ENCODE assay signal across 21 cellular contexts in the genomic region with DNA sequence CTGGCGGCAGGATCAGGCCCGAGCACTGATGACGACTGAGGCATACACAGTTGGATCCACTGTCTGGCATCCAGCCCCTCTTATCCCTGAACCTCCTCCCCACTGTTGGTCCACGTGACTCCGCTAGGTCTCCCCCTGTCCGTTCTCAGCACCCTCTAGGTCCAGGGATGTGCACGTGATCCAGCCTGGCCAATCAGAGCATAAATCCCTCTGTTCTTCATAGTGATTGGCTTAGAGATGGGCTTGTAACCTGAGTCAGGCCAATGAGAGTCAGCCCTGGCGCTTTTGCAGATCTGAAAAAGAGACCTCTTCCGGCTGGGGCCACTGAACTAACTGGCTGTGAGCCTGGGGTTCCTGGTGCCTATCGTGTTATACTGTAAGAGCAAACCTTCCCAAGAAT. TPM values are rescaled to one million over a fixed set of nuclear protein-coding genes. Genes with fewer than 3 reads are reported as not detected.
DNase-seq lines count a peak whose midpoint lies in the region; ATAC-seq, FAIRE-seq and TF ChIP-seq lines count a peak whose summit lies in the region.
"Had no signal": no experiment of that assay in that cellular context is flagged by ENCODE, and none has a peak within 500 bp of the region (broad histone marks: within the 10 kb centered on the region; RNA-seq: fewer than 3 reads in every experiment).

No MANE protein-coding gene starts in this region.

- no peak overlapping the region for H3K56ac ChIP-seq in H1 (replicated peaks; ENCODE audit: insufficient read length, low read depth, low read length)

- FAIRE-seq in H1 (lab: Jason Lieb, UNC) = no peak
- FAIRE-seq: GM19239 had no signal

- TF ChIP-seq CTCF in A673 (conservative IDR thresholded peaks at IDR 0.05; ENCODE audit: low read depth, low read length) = no peak
- TF ChIP-seq CTCF in H1 (IDR thresholded peaks at IDR 0.05; ENCODE audit: control extremely low read depth in 1 of 3, insufficient read depth in 1 of 3, low read depth in 1 of 3, low read length in 3 of 3) = no peak
- TF ChIP-seq CTCF in mesothelial cell of epicardium (IDR thresholded peaks at IDR 0.05; ENCODE audit: unreplicated experiment) = no peak

- H2BK120ac ChIP-seq in H1 (replicated peaks; ENCODE audit: low read depth, low read length) = no peak overlapping the region

- POLR2A ChIA-PET in A673 (lab: Charles Lee; ENCODE audit: low non-redundant PET) (interaction anchor here (0.5 kb wide), 1 partner anchor 358 kb away, joined by 5 read pairs; no protein-coding TSS in a partner anchor), H1 (lab: Charles Lee; ENCODE audit: partially characterized antibody) (interaction anchor here (0.7 kb wide), 1 partner anchor 143 kb away, joined by 3 read pairs; no protein-coding TSS in a partner anchor)

- no peak overlapping the region for H3K18ac ChIP-seq in H1 (ENCODE audit: extremely low read depth, low read length)

- H3K36me3 Mint-ChIP-seq in mesothelial cell of epicardium = no peaks in the 10 kb centered on the region
- H3K36me3 Mint-ChIP-seq: CD8-positive, alpha-beta T cell had no signal

- no peak overlapping the region for H2BK5ac ChIP-seq in H1 (ENCODE audit: low read depth, low read length)

- H2AFZ ChIP-seq in H1 (ENCODE audit: low read length) = no peak overlapping the region

- H3K23ac ChIP-seq in H1 (ENCODE audit: insufficient read length) = no peak overlapping the region

- no peaks in the 10 kb centered on the region for H3K9me3 Mint-ChIP-seq in mesothelial cell of epicardium
- H3K9me3 Mint-ChIP-seq: CD8-positive, alpha-beta T cell; stimulated activated naive CD8-positive, alpha-beta T cell treated with anti-CD3 and anti-CD28 coated beads, Interleukin-15, amount 100 ng/mL, for 72 hours had no signal

- H2AK5ac ChIP-seq in H1 (ENCODE audit: low read depth, low read length) = no peak overlapping the region

- no peak overlapping the region; the same call in 1 of the 2 replicates for H4K8ac ChIP-seq in H1 (ENCODE audit: extremely low read depth, insufficient read depth, low read length)

- no peak overlapping the region for H2BK15ac ChIP-seq in H1 (ENCODE audit: low read length)

- no peak for TF ChIP-seq RAD21 in H1 (IDR thresholded peaks at IDR 0.05 in 1 of 2, conservative IDR thresholded peaks at IDR 0.05 in 1 of 2; ENCODE audit: low read depth in 2 of 2, low read length in 2 of 2)

- H3K4me3 ChIP-seq in A673 (ENCODE audit: low read depth, low read length, poor library complexity, severe bottlenecking) (no peak overlapping the region), H7 (ENCODE audit: insufficient read depth, low read depth, low read length) (no peak overlapping the region), H1 (ENCODE audit: extremely low read depth in 1 of 4, insufficient read depth in 2 of 4, low read depth in 3 of 4, low read length in 4 of 4) (no peak overlapping the region)
- H3K4me3 ChIP-seq: cardiac muscle cell had no signal

- 75% methylated on average over 10 of the region's 10 CpGs; no CpG with 5 or more reads in 1 of the 2 experiments for WGBS in H1 (ENCODE audit: extremely low coverage in 1 of 2, insufficient coverage in 1 of 2, insufficient read length in 1 of 2, insufficient replicate concordance in 2 of 2, low coverage in 1 of 2, low lambda C conversion rate in 2 of 2, missing lambda C conversion rate in 1 of 2), 2 experiments

- no peaks in the 10 kb centered on the region for H3K79me2 ChIP-seq in H1 (ENCODE audit: control insufficient read depth in 1 of 2, insufficient read depth in 2 of 2, low read length in 2 of 2)

- H3K4me2 ChIP-seq in H1 (ENCODE audit: insufficient read depth in 1 of 2, low read depth in 2 of 2, low read length in 2 of 2) = no peak overlapping the region

- H3K36me3 ChIP-seq in A673 (ENCODE audit: insufficient read depth, low read length, poor library complexity, severe bottlenecking) (no peaks in the 10 kb centered on the region), H7 (replicated peaks; ENCODE audit: control insufficient read depth, insufficient read depth, low read length) (no peaks in the 10 kb centered on the region), H1 (ENCODE audit: control insufficient read depth in 2 of 4, insufficient read depth in 4 of 4, low read length in 3 of 4) (no peaks in the 10 kb centered on the region)
- H3K36me3 ChIP-seq: cardiac muscle cell had no signal

- ATAC-seq in GM21528 (IDR thresholded peaks at IDR 0.05; ENCODE audit: low FRiP score, unreplicated experiment) = no peak
- ATAC-seq: CD8-positive, alpha-beta T cell; stimulated activated naive CD8-positive, alpha-beta T cell treated with anti-CD3 and anti-CD28 coated beads, Interleukin-15, amount 100 ng/mL, for 72 hours had no signal

- H3K27ac Mint-ChIP-seq in mesothelial cell of epicardium = no peak overlapping the region
- H3K27ac Mint-ChIP-seq: CD8-positive, alpha-beta T cell; stimulated activated naive CD8-positive, alpha-beta T cell treated with anti-CD3 and anti-CD28 coated beads, Interleukin-15, amount 100 ng/mL, for 72 hours had no signal

- H3K27ac ChIP-seq in A673 (ENCODE audit: low read depth, low read length, poor library complexity, severe bottlenecking) = no peak overlapping the region
- H3K27ac ChIP-seq in H1 (ENCODE audit: low read depth, low read length) = no peak overlapping the region
- H3K27ac ChIP-seq: cardiac muscle cell had no signal

- H3K4me1 ChIP-seq in A673 (ENCODE audit: insufficient read depth, low read length, poor library complexity, severe bottlenecking) = no peaks in the 10 kb centered on the region
- peaks cover 0 to 4% (median 3%) of the 10 kb centered on the region in 4 experiments; a peak in 5 of 7 replicates for H3K4me1 ChIP-seq in H1 (replicated peaks in 1 of 4; ENCODE audit: control insufficient read depth in 3 of 4, insufficient read depth in 4 of 4, low read length in 3 of 4)

- no peak overlapping the region for H3K4ac ChIP-seq in H1 (replicated peaks; ENCODE audit: insufficient read length, low read depth, low read length)

- H2BK20ac ChIP-seq in H1 (ENCODE audit: low read length) = no peak overlapping the region

- no peak overlapping the region for H4K91ac ChIP-seq in H1 (replicated peaks; ENCODE audit: insufficient read length, low read length)

- peaks cover 6% of the 10 kb centered on the region for H3K27me3 Mint-ChIP-seq in mesothelial cell of epicardium (ENCODE audit: low read depth)

- H3K9me3 ChIP-seq in A673 (ENCODE audit: low read depth, low read length, poor library complexity, severe bottlenecking) (no peaks in the 10 kb centered on the region), H1 (ENCODE audit: insufficient read depth in 2 of 2, low read depth in 1 of 2, low read length in 1 of 2) (no peaks in the 10 kb centered on the region)

- DNase-seq in A673 (ENCODE audit: low spot score) (peak; percentile 22), H7 (peak; percentile 90), RPMI7951 (ENCODE audit: low read depth) (peak; percentile 18), H1 (ENCODE audit: low read depth in 1 of 2, low spot score in 2 of 2) (no peak), mesothelial cell of epicardium (ENCODE audit: low spot score in 2 of 2, unreplicated experiment in 2 of 2) (no peak), NCI-H1417 treated with DMSO at 0.1 percent for 48 hours (lab: John Stamatoyannopoulos, UW) (no peak)
- no peak for DNase-seq in effector CD8-positive, alpha-beta T cell (lab: John Stamatoyannopoulos, UW)
- DNase-seq: ACHN; activated CD4-positive, alpha-beta T cell treated with anti-CD3 and anti-CD28 coated beads for 48 hours; activated CD8-positive, alpha-beta memory T cell treated with anti-CD3 and anti-CD28 coated beads, Interleukin-2, amount 50 U/mL, for 4 hours; activated effector memory CD4-positive, alpha-beta T cell treated with anti-CD3 and anti-CD28 coated beads, Interleukin-2, amount 50 U/mL, for 16 hours; DMS79; NCI-H2029; NCI-H510A; SIG-M5; stimulated activated CD4-positive, alpha-beta T cell treated with anti-CD3 and anti-CD28 coated beads, Interleukin-2, amount 100 ng/mL, for 24 hours; stimulated activated naive CD8-positive, alpha-beta T cell treated with anti-CD3 and anti-CD28 coated beads, Interleukin-15, amount 100 ng/mL, for 72 hours had no signal

- no TSS peak for BruUV-seq in A673 (replicated peaks; lab: Mats Ljungman, UMichigan)

- H3K4me1 Mint-ChIP-seq in mesothelial cell of epicardium = peaks cover 2% of the 10 kb centered on the region

- TF ChIP-seq POLR2A in H1 (IDR thresholded peaks at IDR 0.05; ENCODE audit: control extremely low read depth in 1 of 2, low read depth in 2 of 2, low read length in 2 of 2) = no peak

- CTCF ChIA-PET in A673 (lab: Charles Lee) = no interaction called here
- CTCF ChIA-PET in H1 (lab: Charles Lee; ENCODE audit: partially characterized antibody) = interaction anchor here (0.7 to 4.6 kb wide), 12 partner anchors 9 to 401 kb away, joined by 3 to 56 read pairs (median 11); no protein-coding TSS in a partner anchor

- no peak for TF ChIP-seq EP300 in H1 (IDR thresholded peaks at IDR 0.05; ENCODE audit: borderline replicate concordance in 1 of 2, low read depth in 2 of 2, low read length in 2 of 2)

- intact Hi-C loops in A673 (cut with micrococcal nuclease; ENCODE audit: unreplicated experiment) = loop anchor here (2.0 kb wide), 2 partner anchors 359 to 555 kb away; no protein-coding TSS in a partner anchor

- no peaks in the 10 kb centered on the region for H4K20me1 ChIP-seq in H1 (replicated peaks in 1 of 2; ENCODE audit: control insufficient read depth in 1 of 2, insufficient read depth in 2 of 2, low read length in 2 of 2)

- no peak overlapping the region for H3K9ac ChIP-seq in H1 (replicated peaks in 1 of 4; ENCODE audit: extremely low read depth in 1 of 4, low read depth in 3 of 4, low read length in 3 of 4)

- H3K79me1 ChIP-seq in H1 (ENCODE audit: low read depth, low read length) = no peaks in the 10 kb centered on the region

- H2BK12ac ChIP-seq in H1 (ENCODE audit: low read depth, low read length) = no peak overlapping the region

- H3K23me2 ChIP-seq in H1 (ENCODE audit: low read depth, low read length) = no peaks in the 10 kb centered on the region

- H3K27me3 ChIP-seq in A673 (replicated peaks; ENCODE audit: insufficient read depth, low read depth, low read length, poor library complexity) = no peaks in the 10 kb centered on the region
- H3K27me3 ChIP-seq in H7 (ENCODE audit: control insufficient read depth, insufficient read depth, low read length) = no peaks in the 10 kb centered on the region
- H3K27me3 ChIP-seq in H1 (replicated peaks in 1 of 4; ENCODE audit: control insufficient read depth in 3 of 4, extremely low read depth in 1 of 4, insufficient read depth in 3 of 4, low read length in 3 of 4) = no peaks in the 10 kb centered on the region
- H3K27me3 ChIP-seq: cardiac muscle cell had no signal

- H3K14ac ChIP-seq in H1 (ENCODE audit: insufficient read length) = no peak overlapping the region

- no peak overlapping the region for H4K5ac ChIP-seq in H1 (ENCODE audit: insufficient read length, low read depth, low read length)

- H3K4me3 Mint-ChIP-seq in mesothelial cell of epicardium = no peak overlapping the region
- H3K4me3 Mint-ChIP-seq: CD8-positive, alpha-beta T cell; stimulated activated naive CD8-positive, alpha-beta T cell treated with anti-CD3 and anti-CD28 coated beads, Interleukin-15, amount 100 ng/mL, for 72 hours had no signal

RNA-seq across cellular contexts. Expression of a gene that starts 20.5 kb away (rescaled TPM):
- total RNA-seq in A673 (2021) (13.0 and 15.4 TPM in 2 replicates), mesothelial cell of epicardium (39.9 to 42.4 TPM (median 41.7 TPM) in 3 replicates)
- 13.5 and 22.5 TPM in 2 replicates for total RNA-seq in H7 (2014; rRNA removed; shearing (Covaris generic))
- total RNA-seq in RPMI7951 (2014; rRNA removed; shearing (Covaris generic)) = 8.1 and 10.4 TPM in 2 replicates
- 28.2 and 28.8 TPM in 2 replicates for total RNA-seq in H1 (2021; fragmentation: NEBNext Ultra II Directional; extraction: Animal tissue kit (Norgen Biotek cat#: 25700))
- 6.8 and 12.4 TPM in 2 replicates for polyA plus RNA-seq in H1 (2011; rRNA removed)
- polyA plus RNA-seq in H1 (2011; cell fraction: cytosol; rRNA removed) = 5.7 TPM
- polyA plus RNA-seq in H1 (2011; cell fraction: nucleus; rRNA removed) = 26.7 TPM
- polyA plus RNA-seq in H1 (2012, experiment 1 of 2) = 16.5 to 22.4 TPM (median 19.3 TPM) in 4 replicates
- polyA plus RNA-seq in H1 (2012, experiment 2 of 2) = 9.5 TPM
- 16.4 TPM for polyA plus RNA-seq in H1 (2013, experiment 1 of 2)
- 15.3 TPM for polyA plus RNA-seq in H1 (2013, experiment 2 of 2)
- 11.0 and 11.7 TPM in 2 replicates for polyA minus RNA-seq in H1 (2011; rRNA and poly(A)+ RNA removed)
- polyA minus RNA-seq in H1 (2011; cell fraction: cytosol; rRNA and poly(A)+ RNA removed) = 14.5 TPM
- polyA minus RNA-seq in H1 (2011; cell fraction: nucleus; rRNA and poly(A)+ RNA removed) = 36.0 TPM

Comparison
In these comparisons a context has a peak if more than half of its experiments do, and no peak if none do; other contexts are left out.
1. DNase-seq: peak in A673 (single experiment), H7 (single experiment) and RPMI7951 (single experiment); none in H1 (0 of 2), mesothelial cell of epicardium (0 of 2), effector CD8-positive, alpha-beta T cell (single experiment) and NCI-H1417 treated with DMSO at 0.1 percent for 48 hours (single experiment).